ENCODE assay signal across 9 cellular contexts in genomic region chr12:123149828-123150272, GRCh38. TPM values are rescaled to one million over a fixed set of nuclear protein-coding genes. Genes with fewer than 3 reads are reported as not detected.
DNase-seq lines count a peak whose midpoint lies in the region; ATAC-seq and TF ChIP-seq lines count a peak whose summit lies in the region.
"Had no signal": no experiment of that assay in that cellular context is flagged by ENCODE, and none has a peak within 500 bp of the region (broad histone marks: within the 10 kb centered on the region; RNA-seq: fewer than 3 reads in every experiment).

No MANE protein-coding gene starts in this region.

- H3K9me3 ChIP-seq in mesenchymal stem cell (ENCODE audit: control insufficient read depth, low read length): no peaks in the 10 kb centered on the region
- H3K9me3 ChIP-seq in vagina: no peaks in the 10 kb centered on the region

- peaks cover 15% of the 10 kb centered on the region for H3K27me3 Mint-ChIP-seq in activated naive CD4-positive, alpha-beta T cell treated with anti-CD3 and anti-CD28 coated beads, Interleukin-2, amount 10 ng/mL, durations not matched to agents 7 days and 5 days
- H3K27me3 Mint-ChIP-seq in central memory CD8-positive, alpha-beta T cell: no peaks in the 10 kb centered on the region

- peak overlapping the region; percentile 91 for H3K4me2 ChIP-seq in mesenchymal stem cell (ENCODE audit: low read length, poor library complexity, severe bottlenecking)

- peak overlapping the region; percentile 40 to 75 for H3K18ac ChIP-seq in mesenchymal stem cell (ENCODE audit: low read depth in 1 of 2, low read length in 2 of 2)

- peak overlapping the region in 1 of 2 experiments; percentile 90 for H2BK12ac ChIP-seq in mesenchymal stem cell (ENCODE audit: low read length in 2 of 2)

- H3K4me3 Mint-ChIP-seq in activated naive CD4-positive, alpha-beta T cell treated with anti-CD3 and anti-CD28 coated beads, Interleukin-2, amount 10 ng/mL, durations not matched to agents 7 days and 5 days: peak overlapping the region; percentile 84
- peak overlapping the region; percentile 69 for H3K4me3 Mint-ChIP-seq in central memory CD8-positive, alpha-beta T cell

- H3K4me1 ChIP-seq in mesenchymal stem cell (ENCODE audit: control insufficient read depth, insufficient read depth, low read depth, low read length): peaks cover 14% of the 10 kb centered on the region
- peaks cover 30% of the 10 kb centered on the region for H3K4me1 ChIP-seq in vagina

- peak overlapping the region in 1 of 2 experiments; percentile 91 for H3K23ac ChIP-seq in mesenchymal stem cell (ENCODE audit: low read length in 2 of 2)

- H2BK120ac ChIP-seq in mesenchymal stem cell (ENCODE audit: low read depth, low read length): no peak overlapping the region

- no peak for DNase-seq in activated naive CD4-positive, alpha-beta T cell treated with anti-CD3 and anti-CD28 coated beads, Interleukin-2, amount 10 ng/mL, durations not matched to agents 7 days and 5 days
- no peak for DNase-seq in activated naive CD4-positive, alpha-beta T cell treated with Interleukin-2 at 50 U/mL for 16 hours
- no peak for DNase-seq in central memory CD8-positive, alpha-beta T cell (ENCODE audit: low spot score in 2 of 2)
- DNase-seq in mesenchymal stem cell: no peak
- peak in 1 of 2 donors; percentile 86 for DNase-seq in vagina (ENCODE audit: extremely low spot score in 2 of 2)
- DNase-seq in Kasumi-1 (lab: John Stamatoyannopoulos, UW): no peak
- DNase-seq: T1000 had no signal

- no peak for TF ChIP-seq POLR2A in vagina (IDR thresholded peaks at IDR 0.05)

- H2BK5ac ChIP-seq in mesenchymal stem cell (ENCODE audit: low read depth, low read length, poor library complexity, severe bottlenecking): peak overlapping the region; percentile 59

- H3K4me1 Mint-ChIP-seq in activated naive CD4-positive, alpha-beta T cell treated with anti-CD3 and anti-CD28 coated beads, Interleukin-2, amount 10 ng/mL, durations not matched to agents 7 days and 5 days: peaks cover 46% of the 10 kb centered on the region
- peaks cover 6% of the 10 kb centered on the region for H3K4me1 Mint-ChIP-seq in central memory CD8-positive, alpha-beta T cell

- no peak for TF ChIP-seq CTCF in vagina (IDR thresholded peaks at IDR 0.05)

- H3K27ac ChIP-seq in mesenchymal stem cell (ENCODE audit: low read length, poor library complexity, severe bottlenecking) (no peak overlapping the region), vagina (peak overlapping the region; percentile 91)

- peak overlapping the region in 1 of 2 experiments; percentile 60 for H3K4ac ChIP-seq in mesenchymal stem cell (ENCODE audit: low read depth in 1 of 2, low read length in 2 of 2)

- peak overlapping the region; percentile 86 for H2BK15ac ChIP-seq in mesenchymal stem cell (ENCODE audit: low read depth, poor library complexity, severe bottlenecking)

- H2AK5ac ChIP-seq in mesenchymal stem cell (ENCODE audit: low read length, severe bottlenecking): peak overlapping the region; percentile 19

- H3K4me3 ChIP-seq in mesenchymal stem cell (ENCODE audit: insufficient read depth in 1 of 2, low read depth in 1 of 2, low read length in 2 of 2): peak overlapping the region; percentile 72 to 81
- H3K4me3 ChIP-seq in vagina: peak overlapping the region; percentile 60 to 90

- 38% methylated on average over 15 of the region's 16 CpGs for WGBS in mesenchymal stem cell

- H3K27me3 ChIP-seq in mesenchymal stem cell (ENCODE audit: control insufficient read depth in 1 of 2, insufficient read depth in 1 of 2, low read length in 2 of 2) (no peaks in the 10 kb centered on the region), vagina (no peaks in the 10 kb centered on the region)

- peak overlapping the region; percentile 80 for H2AFZ ChIP-seq in mesenchymal stem cell (ENCODE audit: low read depth, low read length)

- H3K9ac ChIP-seq in mesenchymal stem cell (ENCODE audit: low read length): peak overlapping the region; percentile 82

- intact Hi-C loops in vagina (cut with DNase I): loop anchor here (2.0 kb wide), 1 partner anchor 107 kb away; no protein-coding TSS in a partner anchor

- ATAC-seq in central memory CD8-positive, alpha-beta T cell (replicated peaks; ENCODE audit: extremely low read depth, poor library complexity, severe bottlenecking): no peak
- ATAC-seq in HG03135 (IDR thresholded peaks at IDR 0.05; ENCODE audit: unreplicated experiment): no peak
- ATAC-seq in GM21529 (IDR thresholded peaks at IDR 0.05; ENCODE audit: unreplicated experiment): no peak

- peaks cover 26% of the 10 kb centered on the region for H3K79me1 ChIP-seq in mesenchymal stem cell (replicated peaks; ENCODE audit: low read length, poor library complexity, severe bottlenecking)

- no peak overlapping the region for H3K27ac Mint-ChIP-seq in activated naive CD4-positive, alpha-beta T cell treated with anti-CD3 and anti-CD28 coated beads, Interleukin-2, amount 10 ng/mL, durations not matched to agents 7 days and 5 days
- peak overlapping the region; percentile 24 for H3K27ac Mint-ChIP-seq in central memory CD8-positive, alpha-beta T cell (ENCODE audit: low read depth)

- peak overlapping the region; percentile 45 for H4K8ac ChIP-seq in mesenchymal stem cell (ENCODE audit: low read length)

- H3K36me3 Mint-ChIP-seq in activated naive CD4-positive, alpha-beta T cell treated with anti-CD3 and anti-CD28 coated beads, Interleukin-2, amount 10 ng/mL, durations not matched to agents 7 days and 5 days: peaks cover 35% of the 10 kb centered on the region
- peaks cover 7% of the 10 kb centered on the region for H3K36me3 Mint-ChIP-seq in central memory CD8-positive, alpha-beta T cell (ENCODE audit: insufficient read depth)

- H3K9me3 Mint-ChIP-seq in activated naive CD4-positive, alpha-beta T cell treated with anti-CD3 and anti-CD28 coated beads, Interleukin-2, amount 10 ng/mL, durations not matched to agents 7 days and 5 days: no peaks in the 10 kb centered on the region
- H3K9me3 Mint-ChIP-seq in central memory CD8-positive, alpha-beta T cell: no peaks in the 10 kb centered on the region

- H3K36me3 ChIP-seq in mesenchymal stem cell (ENCODE audit: control insufficient read depth in 1 of 2, insufficient read depth in 2 of 2, low read depth in 1 of 2, low read length in 2 of 2) (peaks cover 0 to 3% of the 10 kb centered on the region in 2 experiments), vagina (no peaks in the 10 kb centered on the region)

- CTCF ChIA-PET in activated naive CD4-positive, alpha-beta T cell treated with anti-CD3 and anti-CD28 coated beads, Interleukin-2, amount 10 ng/mL, durations not matched to agents 7 days and 5 days (lab: Charles Lee): interaction anchor here (1.0 to 2.5 kb wide), 5 partner anchors 11 to 106 kb away, joined by 3 to 15 read pairs (median 4); no protein-coding TSS in a partner anchor

- H3K14ac ChIP-seq in mesenchymal stem cell (ENCODE audit: low read length in 2 of 2): peak overlapping the region in 1 of 2 experiments; percentile 89

- H4K91ac ChIP-seq in mesenchymal stem cell (ENCODE audit: low read length): peak overlapping the region; percentile 9

RNA-seq across cellular contexts. Expression of gene PITPNM2, which starts 1.0 kb away (rescaled TPM):
- polyA plus RNA-seq in mesenchymal stem cell (2013, experiment 1 of 2): 4.4 TPM
- polyA plus RNA-seq in mesenchymal stem cell (2013, experiment 2 of 2): 4.2 TPM
- total RNA-seq in vagina: 8.1 TPM
